Comparison of ENCODE assay signal across 8 cellular contexts in the genomic region with DNA sequence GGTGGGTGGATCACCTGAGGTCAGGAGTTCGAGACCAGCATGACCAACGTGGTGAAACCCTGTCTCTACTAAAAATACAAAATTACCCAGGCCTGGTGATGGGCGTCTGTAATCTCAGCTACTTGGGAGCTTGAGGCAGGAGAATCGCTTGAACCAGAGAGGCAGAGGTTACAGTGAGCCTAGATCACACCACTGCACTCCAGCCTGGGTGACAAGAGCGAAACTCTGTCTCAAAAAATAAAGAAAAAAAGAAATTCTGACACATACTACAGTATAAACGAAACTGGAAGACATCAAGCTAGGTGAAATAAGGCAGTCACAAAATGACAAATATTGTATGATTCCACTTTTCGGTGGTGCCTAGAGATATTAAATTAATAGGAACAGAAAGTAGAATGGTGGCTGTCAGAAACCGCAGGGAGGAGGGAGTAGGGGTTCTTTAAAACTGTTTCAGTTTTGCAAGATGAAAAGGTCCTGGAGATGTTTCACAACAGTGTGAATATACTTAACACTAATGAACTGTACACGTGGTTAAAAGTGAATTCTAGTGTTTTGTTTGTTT. TPM values are rescaled to one million over a fixed set of nuclear protein-coding genes. Genes with fewer than 3 reads are reported as not detected.
DNase-seq lines count a peak whose midpoint lies in the region; ATAC-seq and TF ChIP-seq lines count a peak whose summit lies in the region.

No MANE protein-coding gene starts in this region.

- peaks cover 0 to 4% (median 0%) of the 10 kb centered on the region in 3 donors for H3K4me1 ChIP-seq in esophagus squamous epithelium
- peaks cover 0 to 13% (median 3%) of the 10 kb centered on the region in 4 donors for H3K4me1 ChIP-seq in tibial nerve

- no peaks in the 10 kb centered on the region for H3K36me3 Mint-ChIP-seq in activated naive CD8-positive, alpha-beta T cell treated with anti-CD3 and anti-CD28 coated beads, Interleukin-2, amount 50 U/mL, for 24 hours (ENCODE audit: low read depth)

- TF ChIP-seq POLR2A in esophagus squamous epithelium (IDR thresholded peaks at IDR 0.05) (no peak), tibial nerve (IDR thresholded peaks at IDR 0.05) (no peak)

- no peaks in the 10 kb centered on the region for H3K9me3 ChIP-seq in esophagus squamous epithelium
- no peaks in the 10 kb centered on the region for H3K9me3 ChIP-seq in tibial nerve

- 52 to 68% methylated on average over 9 of the region's 9 CpGs for WGBS in esophagus squamous epithelium, 2 donors
- 64 to 65% methylated on average over 9 of the region's 9 CpGs for WGBS in tibial nerve, 2 donors

- TF ChIP-seq EP300 in tibial nerve (IDR thresholded peaks at IDR 0.05): peak in 1 of 2 donors; percentile 22

- H3K4me1 Mint-ChIP-seq in activated naive CD8-positive, alpha-beta T cell treated with anti-CD3 and anti-CD28 coated beads, Interleukin-2, amount 50 U/mL, for 24 hours: peaks cover 32% of the 10 kb centered on the region

- H3K27me3 ChIP-seq in HL-60 (ENCODE audit: insufficient read depth, poor library complexity, severe bottlenecking): no peaks in the 10 kb centered on the region
- H3K27me3 ChIP-seq in esophagus squamous epithelium: no peaks in the 10 kb centered on the region
- no peaks in the 10 kb centered on the region for H3K27me3 ChIP-seq in tibial nerve

- peak overlapping the region; percentile 69 for H3K27ac ChIP-seq in HL-60 (replicated peaks)
- H3K27ac ChIP-seq in esophagus squamous epithelium: no peak overlapping the region
- peak overlapping the region in 1 of 4 donors; percentile 32 for H3K27ac ChIP-seq in tibial nerve

- intact Hi-C loops in esophagus squamous epithelium (cut with DNase I): no loop called here

- H3K4me3 ChIP-seq in GM08714 (ENCODE audit: low read length) (peak overlapping the region; percentile 35; the same call in 1 of the 2 replicates), HL-60 (replicated peaks; ENCODE audit: insufficient read depth, low read length) (no peak overlapping the region), esophagus squamous epithelium (no peak overlapping the region), tibial nerve (no peak overlapping the region)

- no peaks in the 10 kb centered on the region for H3K36me3 ChIP-seq in esophagus squamous epithelium
- peaks cover 0 to 15% (median 0%) of the 10 kb centered on the region in 3 donors for H3K36me3 ChIP-seq in tibial nerve

- CTCF ChIA-PET in HEK293T (lab: Yijun Ruan, JAX): interaction anchor here (0.6 to 1.5 kb wide), 2 partner anchors 11 to 1987 kb away, joined by 7 to 9 read pairs; no protein-coding TSS in a partner anchor

- POLR2A ChIA-PET in HEK293T (lab: Yijun Ruan, JAX): no interaction called here

- no peaks in the 10 kb centered on the region for H3K9me3 Mint-ChIP-seq in activated naive CD8-positive, alpha-beta T cell treated with anti-CD3 and anti-CD28 coated beads, Interleukin-2, amount 50 U/mL, for 24 hours

- H3K4me3 Mint-ChIP-seq in activated naive CD8-positive, alpha-beta T cell treated with anti-CD3 and anti-CD28 coated beads, Interleukin-2, amount 50 U/mL, for 24 hours: peak overlapping the region; percentile 54

- TF ChIP-seq CTCF in HL-60 (IDR thresholded peaks at IDR 0.05; ENCODE audit: insufficient read depth, low read length) (no peak), esophagus squamous epithelium (IDR thresholded peaks at IDR 0.05) (no peak), tibial nerve (IDR thresholded peaks at IDR 0.05) (no peak)

- DNase-seq in HL-60 (ENCODE audit: low read depth in 1 of 2, low spot score in 1 of 2) (peak; percentile 57 to 78), HEK293T (ENCODE audit: extremely low spot score) (no peak), esophagus squamous epithelium (lab: John Stamatoyannopoulos, UW) (no peak), tibial nerve (ENCODE audit: low spot score in 2 of 2) (no peak), NCI-H1092 treated with DMSO at 0.1 percent for 48 hours (lab: John Stamatoyannopoulos, UW) (no peak)
- peak; percentile 46 for DNase-seq in activated naive CD8-positive, alpha-beta T cell treated with anti-CD3 and anti-CD28 coated beads, Interleukin-2, amount 50 U/mL, for 24 hours

- peak; percentile 90 for ATAC-seq in GM21390 (IDR thresholded peaks at IDR 0.05; ENCODE audit: unreplicated experiment)
- peak; percentile 96 for ATAC-seq in activated naive CD8-positive, alpha-beta T cell treated with anti-CD3 and anti-CD28 coated beads, Interleukin-2, amount 50 U/mL, for 24 hours

- H3K27ac Mint-ChIP-seq in activated naive CD8-positive, alpha-beta T cell treated with anti-CD3 and anti-CD28 coated beads, Interleukin-2, amount 50 U/mL, for 24 hours: peak overlapping the region; percentile 73

- peaks cover 6% of the 10 kb centered on the region for H3K27me3 Mint-ChIP-seq in activated naive CD8-positive, alpha-beta T cell treated with anti-CD3 and anti-CD28 coated beads, Interleukin-2, amount 50 U/mL, for 24 hours

TF ChIP-seq in HEK293T, 16 proteins besides CTCF, POLR2A, EP300 and RAD21:
- no peak for TF ChIP-seq SP1 (IDR thresholded peaks at IDR 0.05)
- no peak for TF ChIP-seq FOXM1 (IDR thresholded peaks at IDR 0.05; ENCODE audit: borderline replicate concordance)
- TF ChIP-seq TARDBP (IDR thresholded peaks at IDR 0.05): no peak
- TF ChIP-seq ELF4 (IDR thresholded peaks at IDR 0.05): no peak
- no peak for TF ChIP-seq HDGF (IDR thresholded peaks at IDR 0.05; ENCODE audit: borderline replicate concordance)
- TF ChIP-seq LEF1 (IDR thresholded peaks at IDR 0.05; ENCODE audit: borderline replicate concordance): no peak
- TF ChIP-seq PKNOX1 (IDR thresholded peaks at IDR 0.05): no peak
- TF ChIP-seq BHLHE40 (IDR thresholded peaks at IDR 0.05; ENCODE audit: borderline replicate concordance): no peak
- TF ChIP-seq ZNF384 (IDR thresholded peaks at IDR 0.05): no peak

RNA-seq across cellular contexts. Expression of gene PILRA, which starts 23.2 kb away (rescaled TPM):
- 1 to 10 TPM in 2 of 4 donors, under 1 TPM in 2; 0.61 to 5.0 (median 1.1) TPM for total RNA-seq in esophagus squamous epithelium
- 10 to 100 TPM; 10.9 to 27.3 (median 15.8) TPM for total RNA-seq in tibial nerve

RNA-seq across cellular contexts. Expression of gene ZCWPW1, which starts 32.0 kb away (rescaled TPM):
- total RNA-seq in esophagus squamous epithelium (1 to 10 TPM in 2 of 4 donors, under 1 TPM in 2; 0.83 to 4.2 (median 1.5) TPM), tibial nerve (1 to 10 TPM; 3.6 to 7.3 (median 4.9) TPM)

RNA-seq across cellular contexts. Expression of gene MEPCE, which starts 33.1 kb away (rescaled TPM):
- total RNA-seq in esophagus squamous epithelium: 10 to 100 TPM; 18.0 to 27.7 (median 23.4) TPM
- 10 to 100 TPM; 39.5 to 50.2 (median 46.6) TPM for total RNA-seq in tibial nerve

RNA-seq across cellular contexts. Expression of gene PILRB, which starts 38.6 kb away (rescaled TPM):
- total RNA-seq in esophagus squamous epithelium (10 to 100 TPM; 11.1 to 38.1 (median 25.7) TPM), tibial nerve (100 to 1,000 TPM; 107 to 152 (median 132) TPM)

RNA-seq across cellular contexts. Expression of gene PPP1R35, which starts 39.8 kb away (rescaled TPM):
- total RNA-seq in esophagus squamous epithelium (10 to 100 TPM; 18.4 to 28.2 (median 26.4) TPM), tibial nerve (10 to 100 TPM; 44.3 to 85.8 (median 53.3) TPM)

Comparison
In these comparisons a context has a peak if more than half of its experiments do, and no peak if none do; other contexts are left out.
1. DNase-seq: peak in HL-60 (2 of 2) and activated naive CD8-positive, alpha-beta T cell treated with anti-CD3 and anti-CD28 coated beads, Interleukin-2, amount 50 U/mL, for 24 hours (single experiment); none in HEK293T (single experiment), esophagus squamous epithelium (single experiment), tibial nerve (0 of 2) and NCI-H1092 treated with DMSO at 0.1 percent for 48 hours (single experiment).